In the genomic region with DNA sequence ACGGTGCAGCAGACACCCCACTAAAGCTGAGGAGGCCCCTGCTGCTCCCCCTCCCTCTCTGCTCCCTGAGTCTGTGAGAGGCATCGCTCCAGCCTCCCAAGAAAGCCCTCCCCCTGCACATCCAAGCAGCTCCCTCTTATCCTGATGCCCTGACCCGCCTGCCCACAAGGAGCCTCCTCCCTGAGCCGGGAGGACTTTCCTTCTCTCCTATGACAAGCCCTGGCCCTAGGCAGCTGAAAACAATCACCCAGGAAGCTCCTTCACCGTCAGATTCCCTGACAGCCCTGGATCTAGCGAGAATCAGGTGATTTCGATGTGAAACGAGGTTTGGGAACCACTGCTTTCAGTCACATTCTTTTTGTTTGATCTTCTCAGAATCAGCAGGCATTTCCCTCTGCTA, we compare ENCODE assay signal across 1 cellular context.
TF ChIP-seq lines count a peak whose summit lies in the region.

No MANE protein-coding gene starts in this region.

TF ChIP-seq in H1, 55 proteins besides CTCF, POLR2A, EP300 and RAD21:
- no peak for TF ChIP-seq FOSL1 (IDR thresholded peaks at IDR 0.05; ENCODE audit: insufficient read depth, low read depth, low read length)
- no peak for TF ChIP-seq TBP (IDR thresholded peaks at IDR 0.05; ENCODE audit: low read depth, low read length)
- TF ChIP-seq SUZ12 (IDR thresholded peaks at IDR 0.05; ENCODE audit: low read length): no peak
- TF ChIP-seq TAF1 (IDR thresholded peaks at IDR 0.05; ENCODE audit: low read depth, low read length): no peak
- TF ChIP-seq SRF (IDR thresholded peaks at IDR 0.05; ENCODE audit: low read depth, low read length): no peak
- TF ChIP-seq JUN (IDR thresholded peaks at IDR 0.05; ENCODE audit: low read depth, low read length): no peak
- TF ChIP-seq PHF8 (conservative IDR thresholded peaks at IDR 0.05; ENCODE audit: low read depth, low read length): no peak
- TF ChIP-seq ATF2 (IDR thresholded peaks at IDR 0.05; ENCODE audit: low read length): no peak
- no peak for TF ChIP-seq BRCA1 (IDR thresholded peaks at IDR 0.05; ENCODE audit: low read depth, low read length)
- no peak for TF ChIP-seq MAX (IDR thresholded peaks at IDR 0.05)
- no peak for TF ChIP-seq POU5F1 (IDR thresholded peaks at IDR 0.05; ENCODE audit: low read depth, low read length)
- TF ChIP-seq RFX5 (IDR thresholded peaks at IDR 0.05; ENCODE audit: borderline replicate concordance, low read depth, low read length): no peak
- no peak for TF ChIP-seq ZNF274 (IDR thresholded peaks at IDR 0.05; ENCODE audit: borderline replicate concordance, extremely low read depth, low read length)
- no peak for TF ChIP-seq CHD7 (IDR thresholded peaks at IDR 0.05; ENCODE audit: insufficient replicate concordance, low read length)
- no peak for TF ChIP-seq CBX8 (IDR thresholded peaks at IDR 0.05; ENCODE audit: borderline replicate concordance, low read depth, low read length)
TF ChIP-seq in H1: peak in this region for 0.
